Comparison of ENCODE assay signal across 12 cellular contexts in genomic region chr12:50598321-50598862, GRCh38.
DNase-seq lines count a peak whose midpoint lies in the region; ATAC-seq and TF ChIP-seq lines count a peak whose summit lies in the region.
"Had no signal": no experiment of that assay in that cellular context is flagged by ENCODE, and none has a peak within 500 bp of the region (broad histone marks: within the 10 kb centered on the region; RNA-seq: fewer than 3 reads in every experiment).

No MANE protein-coding gene starts in this region.

- no peak overlapping the region for H3K4ac ChIP-seq in neuronal stem cell (ENCODE audit: low read length)

- peaks cover 3% of the 10 kb centered on the region for H4K20me1 ChIP-seq in hepatocyte (ENCODE audit: insufficient read depth, poor library complexity, severe bottlenecking)

- no peak overlapping the region for H2AK5ac ChIP-seq in neuronal stem cell (ENCODE audit: low read depth, low read length)

- H3K9me3 Mint-ChIP-seq in stimulated activated naive CD8-positive, alpha-beta T cell treated with anti-CD3 and anti-CD28 coated beads, Interleukin-15, Interleukin-2, amounts not matched to agents 100 ng/mL and 50 ng/mL, for 24 hours: no peaks in the 10 kb centered on the region
- H3K9me3 Mint-ChIP-seq in activated T-helper 17 cell treated with anti-CD3 and anti-CD28 coated beads, Interleukin-2, amount 50 U/mL, for 72 hours: no peaks in the 10 kb centered on the region

- no peaks in the 10 kb centered on the region for H3K79me1 ChIP-seq in neuronal stem cell (ENCODE audit: low read depth, low read length)

- no peaks in the 10 kb centered on the region for H3K9me2 ChIP-seq in hepatocyte (replicated peaks; ENCODE audit: insufficient read depth)

- no peak overlapping the region for H3K9ac ChIP-seq in neuronal stem cell (ENCODE audit: low read depth, low read length, poor library complexity)

- DNase-seq in stimulated activated naive CD8-positive, alpha-beta T cell treated with anti-CD3 and anti-CD28 coated beads, Interleukin-15, Interleukin-2, amounts not matched to agents 100 U/mL and 50 U/mL, for 24 hours: no peak
- no peak for DNase-seq in hepatocyte (ENCODE audit: low spot score)
- no peak for DNase-seq in neuronal stem cell (ENCODE audit: low spot score)
- no peak for DNase-seq in activated CD8-positive, alpha-beta memory T cell treated with anti-CD3 and anti-CD28 coated beads for 24 hours
- no peak for DNase-seq in NAMALWA (ENCODE audit: low spot score)
- DNase-seq: activated effector memory CD4-positive, alpha-beta T cell treated with Interleukin-2 at 50 U/mL for 16 hours; glutamatergic neuron; MG63; SHP77 had no signal

- H3K36me3 ChIP-seq in hepatocyte (replicated peaks; ENCODE audit: insufficient read depth, low read depth): no peaks in the 10 kb centered on the region
- peaks cover 0 to 2% of the 10 kb centered on the region in 2 donors for H3K36me3 ChIP-seq in neuronal stem cell (replicated peaks in 1 of 2; ENCODE audit: control insufficient read depth in 2 of 2, insufficient read depth in 2 of 2, low read length in 2 of 2)
- H3K36me3 ChIP-seq: MG63 had no signal

- no peaks in the 10 kb centered on the region for H3K27me3 Mint-ChIP-seq in stimulated activated naive CD8-positive, alpha-beta T cell treated with anti-CD3 and anti-CD28 coated beads, Interleukin-15, Interleukin-2, amounts not matched to agents 100 ng/mL and 50 ng/mL, for 24 hours
- H3K27me3 Mint-ChIP-seq in activated T-helper 17 cell treated with anti-CD3 and anti-CD28 coated beads, Interleukin-2, amount 50 U/mL, for 72 hours: no peaks in the 10 kb centered on the region

- H2BK12ac ChIP-seq in neuronal stem cell (ENCODE audit: low read length): no peak overlapping the region

- no peak overlapping the region for H4K91ac ChIP-seq in neuronal stem cell (ENCODE audit: low read depth, low read length, poor library complexity)

- H3K23ac ChIP-seq in neuronal stem cell (ENCODE audit: low read depth, low read length, poor library complexity): no peak overlapping the region

- H2AFZ ChIP-seq in hepatocyte (no peak overlapping the region), neuronal stem cell (ENCODE audit: low read length) (no peak overlapping the region)

- H3K27me3 ChIP-seq in hepatocyte: no peaks in the 10 kb centered on the region
- no peaks in the 10 kb centered on the region for H3K27me3 ChIP-seq in neuronal stem cell (ENCODE audit: control insufficient read depth in 3 of 3, insufficient read depth in 3 of 3, low read depth in 1 of 3, low read length in 3 of 3)
- H3K27me3 ChIP-seq: MG63 had no signal

- H2BK5ac ChIP-seq in neuronal stem cell (ENCODE audit: low read length): no peak overlapping the region

- H3K14ac ChIP-seq in neuronal stem cell (ENCODE audit: low read length): no peak overlapping the region

- H3K4me1 ChIP-seq in hepatocyte (ENCODE audit: insufficient read depth): peaks cover 4% of the 10 kb centered on the region
- peaks cover 0 to 2% of the 10 kb centered on the region in 2 donors for H3K4me1 ChIP-seq in neuronal stem cell (ENCODE audit: control insufficient read depth in 2 of 2, insufficient read depth in 1 of 2, low read depth in 1 of 2, low read length in 2 of 2)

- TF ChIP-seq CTCF in hepatocyte (IDR thresholded peaks at IDR 0.05; ENCODE audit: poor library complexity): no peak

- H3K18ac ChIP-seq in neuronal stem cell (ENCODE audit: low read length): no peak overlapping the region

- no peak overlapping the region for H4K8ac ChIP-seq in neuronal stem cell (ENCODE audit: low read depth, low read length)

- peaks cover 51% of the 10 kb centered on the region for H3K4me1 Mint-ChIP-seq in stimulated activated naive CD8-positive, alpha-beta T cell treated with anti-CD3 and anti-CD28 coated beads, Interleukin-15, Interleukin-2, amounts not matched to agents 100 ng/mL and 50 ng/mL, for 24 hours (ENCODE audit: low read depth)
- H3K4me1 Mint-ChIP-seq in activated T-helper 17 cell treated with anti-CD3 and anti-CD28 coated beads, Interleukin-2, amount 50 U/mL, for 72 hours: peaks cover 16% of the 10 kb centered on the region

- H2BK15ac ChIP-seq in neuronal stem cell (ENCODE audit: low read length): no peak overlapping the region

- no peak overlapping the region for H2BK120ac ChIP-seq in neuronal stem cell (ENCODE audit: low read depth, low read length)

- peaks cover 20% of the 10 kb centered on the region for H3K36me3 Mint-ChIP-seq in stimulated activated naive CD8-positive, alpha-beta T cell treated with anti-CD3 and anti-CD28 coated beads, Interleukin-15, Interleukin-2, amounts not matched to agents 100 ng/mL and 50 ng/mL, for 24 hours (ENCODE audit: low read depth)
- H3K36me3 Mint-ChIP-seq in activated T-helper 17 cell treated with anti-CD3 and anti-CD28 coated beads, Interleukin-2, amount 50 U/mL, for 72 hours (ENCODE audit: low read depth): no peaks in the 10 kb centered on the region

- ATAC-seq in stimulated activated naive CD8-positive, alpha-beta T cell treated with anti-CD3 and anti-CD28 coated beads, Interleukin-15, Interleukin-2, amounts not matched to agents 100 U/mL and 50 U/mL, for 24 hours: no peak
- ATAC-seq in activated T-helper 17 cell treated with anti-CD3 and anti-CD28 coated beads, Interleukin-2, amount 50 U/mL, for 72 hours (replicated peaks): no peak
- no peak for ATAC-seq in GM19351 (IDR thresholded peaks at IDR 0.05; ENCODE audit: unreplicated experiment)

- H3K79me2 ChIP-seq in hepatocyte: peaks cover 70% of the 10 kb centered on the region

- H3K9me3 ChIP-seq in hepatocyte (ENCODE audit: low read depth): no peaks in the 10 kb centered on the region
- H3K9me3 ChIP-seq in neuronal stem cell (replicated peaks in 1 of 2; ENCODE audit: control insufficient read depth in 2 of 2, insufficient read depth in 1 of 2, low read depth in 1 of 2, low read length in 2 of 2): no peaks in the 10 kb centered on the region
- H3K9me3 ChIP-seq: MG63 had no signal

- H3K4me2 ChIP-seq in hepatocyte (no peak overlapping the region), neuronal stem cell (ENCODE audit: insufficient read depth, low read length, poor library complexity, severe bottlenecking) (no peak overlapping the region)

- H3K27ac ChIP-seq in hepatocyte (peak overlapping the region; percentile 34), neuronal stem cell (replicated peaks; ENCODE audit: low read length) (no peak overlapping the region)

- H3K27ac Mint-ChIP-seq in stimulated activated naive CD8-positive, alpha-beta T cell treated with anti-CD3 and anti-CD28 coated beads, Interleukin-15, Interleukin-2, amounts not matched to agents 100 ng/mL and 50 ng/mL, for 24 hours: peak overlapping the region; percentile 74
- H3K27ac Mint-ChIP-seq in activated T-helper 17 cell treated with anti-CD3 and anti-CD28 coated beads, Interleukin-2, amount 50 U/mL, for 72 hours: peak overlapping the region; percentile 69

- H3K4me3 ChIP-seq in hepatocyte (no peak overlapping the region), neuronal stem cell (ENCODE audit: low read length in 2 of 2) (no peak overlapping the region)
- H3K4me3 ChIP-seq: MG63 had no signal

- WGBS in hepatocyte (ENCODE audit: low lambda C conversion rate, missing lambda C conversion rate): 87% methylated on average over 2 of the region's 2 CpGs
- no CpG with 5 or more reads among the region's 2 CpGs for WGBS in neuronal stem cell (ENCODE audit: extremely low coverage in 2 of 2, insufficient read length in 2 of 2, insufficient replicate concordance in 1 of 2), 2 donors

- peak overlapping the region; percentile 52 for H3K4me3 Mint-ChIP-seq in stimulated activated naive CD8-positive, alpha-beta T cell treated with anti-CD3 and anti-CD28 coated beads, Interleukin-15, Interleukin-2, amounts not matched to agents 100 ng/mL and 50 ng/mL, for 24 hours
- peak overlapping the region; percentile 58 for H3K4me3 Mint-ChIP-seq in activated T-helper 17 cell treated with anti-CD3 and anti-CD28 coated beads, Interleukin-2, amount 50 U/mL, for 72 hours
